In the genomic region with DNA sequence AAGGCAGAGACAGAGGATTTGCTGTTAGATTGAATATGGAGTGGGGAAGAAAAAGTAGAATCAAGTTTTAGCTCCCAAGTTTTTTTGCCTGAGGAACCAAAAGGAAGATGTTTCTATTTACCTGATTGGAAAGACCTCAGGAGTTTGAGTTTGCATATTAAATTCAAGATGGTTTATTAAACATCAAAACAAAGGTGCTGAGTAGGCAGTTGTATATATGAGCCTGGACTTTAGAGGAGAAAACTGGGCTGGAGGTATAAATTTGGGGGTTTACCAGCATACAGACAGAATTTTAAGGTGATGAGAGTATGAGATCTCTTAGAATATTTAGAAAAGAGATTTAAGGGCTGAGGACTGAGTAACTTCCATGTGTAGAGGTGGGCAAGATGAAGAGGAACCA, we compare ENCODE assay signal across 25 cellular contexts. TPM values are rescaled to one million over a fixed set of nuclear protein-coding genes. Genes with fewer than 3 reads are reported as not detected.
DNase-seq lines count a peak whose midpoint lies in the region; ATAC-seq lines count a peak whose summit lies in the region.
"Had no signal": no experiment of that assay in that cellular context is flagged by ENCODE, and none has a peak within 500 bp of the region (broad histone marks: within the 10 kb centered on the region; RNA-seq: fewer than 3 reads in every experiment).

No MANE protein-coding gene starts in this region.

- POLR2A ChIA-PET in activated CD4-positive, alpha-beta memory T cell treated with anti-CD3 and anti-CD28 coated beads for 36 hours (lab: Charles Lee): no interaction called here

- intact Hi-C loops in activated CD4-positive, alpha-beta memory T cell treated with anti-CD3 and anti-CD28 coated beads for 36 hours (cut with micrococcal nuclease): no loop called here
- intact Hi-C loops in dendritic cell treated with granulocyte-macrophage colony-stimulating factor and Interleukin-4, amounts not matched to agents 40 ng/mL and 50 ng/mL, for 4 days (cut with micrococcal nuclease): no loop called here
- intact Hi-C loops in posterior cingulate gyrus (cut with DNase I): no loop called here

- no peak for DNase-seq in stimulated activated naive CD8-positive, alpha-beta T cell treated with anti-CD3 and anti-CD28 coated beads, Interleukin-15, amount 100 ng/mL, for 72 hours
- DNase-seq in activated CD4-positive, alpha-beta memory T cell treated with anti-CD3 and anti-CD28 coated beads for 36 hours: no peak
- no peak for DNase-seq in stimulated activated effector memory CD8-positive, alpha-beta T cell treated with anti-CD3 and anti-CD28 coated beads, Interleukin-12 subunit alpha, Interleukin-12 subunit beta, amount 100 ng/mL, for 72 hours (ENCODE audit: low spot score in 2 of 2)
- no peak for DNase-seq in posterior cingulate gyrus
- DNase-seq: activated CD4-positive, alpha-beta T cell treated with anti-CD3 and anti-CD28 coated beads for 4 hours; activated CD8-positive, alpha-beta memory T cell treated with anti-CD3 and anti-CD28 coated beads, Interleukin-2, amount 50 U/mL, for 48 hours; activated gamma-delta T cell treated with Interleukin-2 at 50 U/mL for 16 hours; amygdala; DMS 273 treated with DMSO at 0.1 percent for 48 hours; effector memory CD4-positive, alpha-beta T cell; EL; foreskin keratinocyte; GOT3; HFFc6; NCI-H1694; occipital lobe; RPMI8226; stimulated activated naive CD8-positive, alpha-beta T cell treated with anti-CD3 and anti-CD28 coated beads, Interleukin-15, Interleukin-2, amounts not matched to agents 100 U/mL and 50 U/mL, for 24 hours had no signal

- CTCF ChIA-PET in activated CD4-positive, alpha-beta memory T cell treated with anti-CD3 and anti-CD28 coated beads for 36 hours (lab: Charles Lee): no interaction called here

- no peaks in the 10 kb centered on the region for H3K9me3 Mint-ChIP-seq in stimulated activated naive CD8-positive, alpha-beta T cell treated with anti-CD3 and anti-CD28 coated beads, Interleukin-15, Interleukin-2, amounts not matched to agents 100 ng/mL and 50 ng/mL, for 24 hours
- no peaks in the 10 kb centered on the region for H3K9me3 Mint-ChIP-seq in stimulated activated naive CD8-positive, alpha-beta T cell treated with anti-CD3 and anti-CD28 coated beads, Interleukin-15, amount 100 ng/mL, for 72 hours
- no peaks in the 10 kb centered on the region for H3K9me3 Mint-ChIP-seq in activated CD4-positive, alpha-beta memory T cell treated with anti-CD3 and anti-CD28 coated beads for 36 hours
- peaks cover 10% of the 10 kb centered on the region for H3K9me3 Mint-ChIP-seq in dendritic cell treated with granulocyte-macrophage colony-stimulating factor and Interleukin-4, amounts not matched to agents 40 ng/mL and 50 ng/mL, for 4 days
- peaks cover 7% of the 10 kb centered on the region for H3K9me3 Mint-ChIP-seq in stimulated activated effector memory CD8-positive, alpha-beta T cell treated with anti-CD3 and anti-CD28 coated beads, Interleukin-12 subunit alpha, Interleukin-12 subunit beta, amount 100 ng/mL, for 72 hours
- H3K9me3 Mint-ChIP-seq: HFFc6 had no signal

- H3K36me3 Mint-ChIP-seq in stimulated activated naive CD8-positive, alpha-beta T cell treated with anti-CD3 and anti-CD28 coated beads, Interleukin-15, Interleukin-2, amounts not matched to agents 100 ng/mL and 50 ng/mL, for 24 hours (ENCODE audit: low read depth): peaks cover 80% of the 10 kb centered on the region
- peaks cover 44% of the 10 kb centered on the region for H3K36me3 Mint-ChIP-seq in activated CD4-positive, alpha-beta memory T cell treated with anti-CD3 and anti-CD28 coated beads for 36 hours
- peaks cover 93% of the 10 kb centered on the region for H3K36me3 Mint-ChIP-seq in dendritic cell treated with granulocyte-macrophage colony-stimulating factor and Interleukin-4, amounts not matched to agents 40 ng/mL and 50 ng/mL, for 4 days (ENCODE audit: low read depth)
- H3K36me3 Mint-ChIP-seq in stimulated activated effector memory CD8-positive, alpha-beta T cell treated with anti-CD3 and anti-CD28 coated beads, Interleukin-12 subunit alpha, Interleukin-12 subunit beta, amount 100 ng/mL, for 72 hours: peaks cover 99% of the 10 kb centered on the region

- no peak for ATAC-seq in stimulated activated naive CD8-positive, alpha-beta T cell treated with anti-CD3 and anti-CD28 coated beads, Interleukin-15, amount 100 ng/mL, for 72 hours
- no peak for ATAC-seq in stimulated activated effector memory CD8-positive, alpha-beta T cell treated with anti-CD3 and anti-CD28 coated beads, Interleukin-12 subunit alpha, Interleukin-12 subunit beta, amount 100 ng/mL, for 72 hours
- ATAC-seq in GM19035 (IDR thresholded peaks at IDR 0.05; ENCODE audit: unreplicated experiment) (no peak), GM19351 (IDR thresholded peaks at IDR 0.05; ENCODE audit: unreplicated experiment) (no peak)
- ATAC-seq: foreskin keratinocyte; GM12878; stimulated activated naive CD8-positive, alpha-beta T cell treated with anti-CD3 and anti-CD28 coated beads, Interleukin-15, Interleukin-2, amounts not matched to agents 100 U/mL and 50 U/mL, for 24 hours had no signal

- peaks cover 13% of the 10 kb centered on the region for H3K4me1 Mint-ChIP-seq in stimulated activated naive CD8-positive, alpha-beta T cell treated with anti-CD3 and anti-CD28 coated beads, Interleukin-15, Interleukin-2, amounts not matched to agents 100 ng/mL and 50 ng/mL, for 24 hours (ENCODE audit: low read depth)
- peaks cover 12% of the 10 kb centered on the region for H3K4me1 Mint-ChIP-seq in stimulated activated naive CD8-positive, alpha-beta T cell treated with anti-CD3 and anti-CD28 coated beads, Interleukin-15, amount 100 ng/mL, for 72 hours
- peaks cover 10% of the 10 kb centered on the region for H3K4me1 Mint-ChIP-seq in activated CD4-positive, alpha-beta memory T cell treated with anti-CD3 and anti-CD28 coated beads for 36 hours (ENCODE audit: low read depth)
- peaks cover 16% of the 10 kb centered on the region for H3K4me1 Mint-ChIP-seq in dendritic cell treated with granulocyte-macrophage colony-stimulating factor and Interleukin-4, amounts not matched to agents 40 ng/mL and 50 ng/mL, for 4 days (ENCODE audit: low read depth)
- H3K4me1 Mint-ChIP-seq in stimulated activated effector memory CD8-positive, alpha-beta T cell treated with anti-CD3 and anti-CD28 coated beads, Interleukin-12 subunit alpha, Interleukin-12 subunit beta, amount 100 ng/mL, for 72 hours: peaks cover 14% of the 10 kb centered on the region

- H3K4me3 Mint-ChIP-seq in stimulated activated naive CD8-positive, alpha-beta T cell treated with anti-CD3 and anti-CD28 coated beads, Interleukin-15, Interleukin-2, amounts not matched to agents 100 ng/mL and 50 ng/mL, for 24 hours: no peak overlapping the region
- no peak overlapping the region for H3K4me3 Mint-ChIP-seq in stimulated activated naive CD8-positive, alpha-beta T cell treated with anti-CD3 and anti-CD28 coated beads, Interleukin-15, amount 100 ng/mL, for 72 hours
- no peak overlapping the region for H3K4me3 Mint-ChIP-seq in activated CD4-positive, alpha-beta memory T cell treated with anti-CD3 and anti-CD28 coated beads for 36 hours
- no peak overlapping the region for H3K4me3 Mint-ChIP-seq in dendritic cell treated with granulocyte-macrophage colony-stimulating factor and Interleukin-4, amounts not matched to agents 40 ng/mL and 50 ng/mL, for 4 days
- no peak overlapping the region for H3K4me3 Mint-ChIP-seq in stimulated activated effector memory CD8-positive, alpha-beta T cell treated with anti-CD3 and anti-CD28 coated beads, Interleukin-12 subunit alpha, Interleukin-12 subunit beta, amount 100 ng/mL, for 72 hours
- H3K4me3 Mint-ChIP-seq: CD14-positive monocyte, HFFc6, memory B cell had no signal

- H3K27ac Mint-ChIP-seq in stimulated activated naive CD8-positive, alpha-beta T cell treated with anti-CD3 and anti-CD28 coated beads, Interleukin-15, Interleukin-2, amounts not matched to agents 100 ng/mL and 50 ng/mL, for 24 hours: peak overlapping the region; percentile 22
- peak overlapping the region in 1 of 2 donors; percentile 74 for H3K27ac Mint-ChIP-seq in stimulated activated naive CD8-positive, alpha-beta T cell treated with anti-CD3 and anti-CD28 coated beads, Interleukin-15, amount 100 ng/mL, for 72 hours
- peak overlapping the region; percentile 43 for H3K27ac Mint-ChIP-seq in activated CD4-positive, alpha-beta memory T cell treated with anti-CD3 and anti-CD28 coated beads for 36 hours
- H3K27ac Mint-ChIP-seq in dendritic cell treated with granulocyte-macrophage colony-stimulating factor and Interleukin-4, amounts not matched to agents 40 ng/mL and 50 ng/mL, for 4 days: peak overlapping the region; percentile 15
- peak overlapping the region; percentile 64 for H3K27ac Mint-ChIP-seq in stimulated activated effector memory CD8-positive, alpha-beta T cell treated with anti-CD3 and anti-CD28 coated beads, Interleukin-12 subunit alpha, Interleukin-12 subunit beta, amount 100 ng/mL, for 72 hours

- H3K27me3 Mint-ChIP-seq in stimulated activated naive CD8-positive, alpha-beta T cell treated with anti-CD3 and anti-CD28 coated beads, Interleukin-15, Interleukin-2, amounts not matched to agents 100 ng/mL and 50 ng/mL, for 24 hours: no peaks in the 10 kb centered on the region
- H3K27me3 Mint-ChIP-seq in stimulated activated naive CD8-positive, alpha-beta T cell treated with anti-CD3 and anti-CD28 coated beads, Interleukin-15, amount 100 ng/mL, for 72 hours: no peaks in the 10 kb centered on the region
- H3K27me3 Mint-ChIP-seq in activated CD4-positive, alpha-beta memory T cell treated with anti-CD3 and anti-CD28 coated beads for 36 hours: no peaks in the 10 kb centered on the region
- no peaks in the 10 kb centered on the region for H3K27me3 Mint-ChIP-seq in dendritic cell treated with granulocyte-macrophage colony-stimulating factor and Interleukin-4, amounts not matched to agents 40 ng/mL and 50 ng/mL, for 4 days
- H3K27me3 Mint-ChIP-seq: memory B cell had no signal

RNA-seq across cellular contexts. Expression of gene GMPS, which starts 38.2 kb away (rescaled TPM):
- 100 to 1,000 TPM; 143 to 152 TPM for total RNA-seq in activated CD4-positive, alpha-beta memory T cell treated with anti-CD3 and anti-CD28 coated beads for 36 hours

RNA-seq across cellular contexts. Expression of gene SLC33A1, which starts 54.4 kb away (rescaled TPM):
- 10 to 100 TPM; 20.5 to 23.6 TPM for total RNA-seq in activated CD4-positive, alpha-beta memory T cell treated with anti-CD3 and anti-CD28 coated beads for 36 hours
